9 cellular contexts compared by ENCODE assay signal in the genomic region with DNA sequence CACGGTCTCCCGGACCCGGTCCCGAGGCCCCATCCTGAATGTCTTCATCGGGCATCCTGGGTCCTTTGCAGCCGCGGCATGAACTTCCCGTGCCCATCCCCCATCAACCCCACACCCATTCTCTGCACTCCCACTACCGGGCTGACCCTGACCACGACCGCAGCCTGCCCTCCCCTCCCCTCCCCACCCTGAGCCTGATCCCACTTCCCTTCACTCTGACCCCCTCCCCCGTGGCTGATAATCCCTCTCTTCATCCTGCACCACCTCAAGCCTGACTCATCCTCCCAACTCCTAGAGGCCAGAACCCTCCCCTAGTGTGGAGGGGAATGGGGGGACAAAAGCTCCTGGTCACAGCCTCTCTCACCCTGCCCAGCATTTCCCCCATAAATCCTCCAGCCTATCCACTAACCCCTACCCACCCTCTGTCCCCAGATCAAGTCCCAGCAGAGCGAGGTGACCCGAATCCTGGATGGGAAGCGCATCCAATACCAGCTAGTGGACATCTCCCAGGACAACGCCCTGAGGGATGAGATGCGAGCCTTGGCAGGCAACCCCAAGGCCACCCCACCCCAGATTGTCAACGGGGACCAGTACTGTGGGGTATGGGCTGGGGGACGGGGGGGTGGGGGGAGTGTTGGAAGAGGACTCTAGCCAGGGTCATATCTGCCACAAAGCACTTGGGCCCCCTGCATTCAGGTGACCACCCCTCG. TPM values are rescaled to one million over a fixed set of nuclear protein-coding genes. Genes with fewer than 3 reads are reported as not detected.
DNase-seq lines count a peak whose midpoint lies in the region; ATAC-seq, FAIRE-seq and TF ChIP-seq lines count a peak whose summit lies in the region.
"Had no signal": no experiment of that assay in that cellular context is flagged by ENCODE, and none has a peak within 500 bp of the region (broad histone marks: within the 10 kb centered on the region; RNA-seq: fewer than 3 reads in every experiment).

No MANE protein-coding gene starts in this region.

- peak overlapping the region; percentile 100 for H2AK9ac ChIP-seq in IMR-90 (replicated peaks; ENCODE audit: low read depth, low read length, poor library complexity)

- H3K4me3 ChIP-seq in IMR-90 (ENCODE audit: insufficient read depth, low read depth, low read length) (peak overlapping the region; percentile 89), right cardiac atrium (ENCODE audit: low read length) (peak overlapping the region; percentile 57), skeletal muscle satellite cell (ENCODE audit: low read length) (peak overlapping the region; percentile 90)

- peak; percentile 3 for ATAC-seq in IMR-90 (ENCODE audit: low read depth)
- ATAC-seq in activated CD8-positive, alpha-beta T cell treated with anti-CD3 and anti-CD28 coated beads, Interleukin-2, amount 10 ng/mL, durations not matched to agents 7 days and 5 days, result no peak
- peak in 1 of 2 donors; percentile 0 for ATAC-seq in right cardiac atrium
- ATAC-seq in HG03354 (IDR thresholded peaks at IDR 0.05; ENCODE audit: poor library complexity, severe bottlenecking, unreplicated experiment), result no peak
- no peak for ATAC-seq in activated CD4-positive, CD25-positive, alpha-beta regulatory T cell treated with anti-CD3 and anti-CD28 coated beads, Interleukin-2, amount 50 U/mL, for 24 hours

- intact Hi-C loops in IMR-90 (cut with micrococcal nuclease), result no loop called here
- intact Hi-C loops in right cardiac atrium (cut with DNase I), result loop anchor here in 1 of 4 donors (5.0 kb wide), 1 partner anchor 37 kb away; a partner anchor contains a TSS

- POLR2A ChIA-PET in IMR-90 (lab: Charles Lee; ENCODE audit: unreplicated experiment), result no interaction called here
- POLR2A ChIA-PET in activated CD8-positive, alpha-beta T cell treated with anti-CD3 and anti-CD28 coated beads, Interleukin-2, amount 10 ng/mL, durations not matched to agents 7 days and 5 days (lab: Charles Lee), result interaction anchor here (0.6 to 19.5 kb wide), 6 partner anchors 9 to 152 kb away, joined by 3 to 409 read pairs (median 7); a partner anchor contains a TSS

- H2AK5ac ChIP-seq in IMR-90 (ENCODE audit: low read depth, low read length), result peak overlapping the region; percentile 99

- peak overlapping the region; percentile 79 to 88 for H4K8ac ChIP-seq in IMR-90 (ENCODE audit: low read depth in 2 of 2, low read length in 2 of 2)

- H3K56ac ChIP-seq in IMR-90 (ENCODE audit: extremely low read depth, insufficient read depth, low read length), result peak overlapping the region; percentile 67

- H4K5ac ChIP-seq in IMR-90 (ENCODE audit: low read depth, low read length), result peak overlapping the region; percentile 61

- peak; percentile 33 for DNase-seq in COLO829 (ENCODE audit: low spot score)
- DNase-seq in IMR-90, result peak; percentile 48
- DNase-seq in activated CD8-positive, alpha-beta T cell treated with anti-CD3 and anti-CD28 coated beads, Interleukin-2, amount 10 ng/mL, durations not matched to agents 7 days and 5 days, result peak; percentile 60
- no peak for DNase-seq in right cardiac atrium
- no peak for DNase-seq in GM12891 (ENCODE audit: insufficient read length, low spot score)

- peaks cover 51% of the 10 kb centered on the region for H3K9me1 ChIP-seq in IMR-90 (ENCODE audit: insufficient read depth, low read length)

- H4K91ac ChIP-seq in IMR-90 (ENCODE audit: insufficient read depth, low read depth, low read length), result peak overlapping the region; percentile 95

- H3K4me2 ChIP-seq in IMR-90 (ENCODE audit: low read depth, low read length) (peak overlapping the region; percentile 96), skeletal muscle satellite cell (ENCODE audit: low read length) (peak overlapping the region; percentile 95)

- peaks cover 85% of the 10 kb centered on the region for H3K36me3 Mint-ChIP-seq in activated CD8-positive, alpha-beta T cell treated with anti-CD3 and anti-CD28 coated beads, Interleukin-2, amount 10 ng/mL, durations not matched to agents 7 days and 5 days (ENCODE audit: low read depth)

- TF ChIP-seq CTCF in IMR-90 (conservative IDR thresholded peaks at IDR 0.05; ENCODE audit: low read depth, low read length), result no peak

- BruUV-seq in IMR-90 (replicated peaks; lab: Mats Ljungman, UMichigan), result no TSS peak

- H3K14ac ChIP-seq in IMR-90 (replicated peaks; ENCODE audit: low read depth, low read length), result peak overlapping the region; percentile 98

- H2BK5ac ChIP-seq in IMR-90 (ENCODE audit: low read depth, low read length, poor library complexity, severe bottlenecking), result peak overlapping the region; percentile 98

- H3K27ac ChIP-seq in IMR-90 (ENCODE audit: insufficient read depth, low read length) (peak overlapping the region; percentile 95), right cardiac atrium (ENCODE audit: low read length) (peak overlapping the region; percentile 77)

- peaks cover 25 to 73% of the 10 kb centered on the region in 2 experiments for H3K79me1 ChIP-seq in IMR-90 (ENCODE audit: low read depth in 1 of 2, low read length in 2 of 2)

- H2AFZ ChIP-seq in IMR-90 (replicated peaks; ENCODE audit: low read length, poor library complexity), result peak overlapping the region; percentile 94

- dilution Hi-C loops in IMR-90 (cut with HindIII; ENCODE audit: low sequenced_read_pairs, unreplicated experiment), result no loop called here

- H3K4me1 ChIP-seq in IMR-90 (ENCODE audit: control insufficient read depth, insufficient read depth, low read length) (peaks cover 68% of the 10 kb centered on the region), right cardiac atrium (ENCODE audit: control insufficient read depth, insufficient read depth, low read length) (peaks cover 16% of the 10 kb centered on the region), skeletal muscle satellite cell (ENCODE audit: control insufficient read depth, insufficient read depth, low read length) (peaks cover 89% of the 10 kb centered on the region)

- peak overlapping the region; percentile 57; the same call in 1 of the 3 replicates for H2BK15ac ChIP-seq in IMR-90 (ENCODE audit: low read depth, low read length)

- peaks cover 24% of the 10 kb centered on the region for H3K36me3 ChIP-seq in IMR-90 (ENCODE audit: control insufficient read depth, insufficient read depth, low read length)
- peaks cover 41% of the 10 kb centered on the region for H3K36me3 ChIP-seq in skeletal muscle satellite cell (ENCODE audit: insufficient read depth, low read length)

- no peak for TF ChIP-seq RAD21 in IMR-90 (IDR thresholded peaks at IDR 0.05; ENCODE audit: low read length)

- H3K4ac ChIP-seq in IMR-90 (ENCODE audit: low read depth, low read length), result peak overlapping the region; percentile 98

- CTCF ChIA-PET in IMR-90 (lab: Yijun Ruan, JAX), result interaction anchor here (0.6 to 0.7 kb wide), 3 partner anchors 41 to 1504 kb away, joined by 3 to 5 read pairs (median 3); a partner anchor contains a TSS
- CTCF ChIA-PET in activated CD8-positive, alpha-beta T cell treated with anti-CD3 and anti-CD28 coated beads, Interleukin-2, amount 10 ng/mL, durations not matched to agents 7 days and 5 days (lab: Charles Lee), result interaction anchor here (0.8 to 9.1 kb wide), 10 partner anchors 8 to 115 kb away, joined by 3 to 206 read pairs (median 7); a partner anchor contains a TSS

- H3K9ac ChIP-seq in IMR-90 (ENCODE audit: low read depth, low read length) (peak overlapping the region; percentile 96), skeletal muscle satellite cell (ENCODE audit: low read depth, low read length) (peak overlapping the region; percentile 89)

- H3K4me3 Mint-ChIP-seq in activated CD8-positive, alpha-beta T cell treated with anti-CD3 and anti-CD28 coated beads, Interleukin-2, amount 10 ng/mL, durations not matched to agents 7 days and 5 days, result peak overlapping the region; percentile 89

- peak overlapping the region; percentile 96 for H3K27ac Mint-ChIP-seq in activated CD8-positive, alpha-beta T cell treated with anti-CD3 and anti-CD28 coated beads, Interleukin-2, amount 10 ng/mL, durations not matched to agents 7 days and 5 days

- H4K20me1 ChIP-seq in IMR-90 (ENCODE audit: insufficient read depth, low read length), result peaks cover 51% of the 10 kb centered on the region

- no peaks in the 10 kb centered on the region for H3K9me3 Mint-ChIP-seq in activated CD8-positive, alpha-beta T cell treated with anti-CD3 and anti-CD28 coated beads, Interleukin-2, amount 10 ng/mL, durations not matched to agents 7 days and 5 days (ENCODE audit: insufficient read depth)

- no peak for TF ChIP-seq POLR2A in IMR-90 (IDR thresholded peaks at IDR 0.05; ENCODE audit: low read depth, low read length)
- no peak for TF ChIP-seq POLR2A in GM12891 (IDR thresholded peaks at IDR 0.05; ENCODE audit: low read depth, low read length)

- peak overlapping the region; percentile 82 for H3K23ac ChIP-seq in IMR-90 (ENCODE audit: low read depth, low read length)

- peak overlapping the region; percentile 75 for H3K18ac ChIP-seq in IMR-90 (ENCODE audit: low read depth, low read length)

- peak overlapping the region; percentile 77 for H2BK120ac ChIP-seq in IMR-90 (ENCODE audit: low read depth, low read length)

- in situ Hi-C loops in IMR-90 (cut with MboI; ENCODE audit: low sequenced_read_pairs), result no loop called here

- FAIRE-seq in GM12891 (lab: Jason Lieb, UNC), result no peak

- no peaks in the 10 kb centered on the region for H3K9me3 ChIP-seq in IMR-90 (ENCODE audit: control insufficient read depth, insufficient read depth, low read length)
- H3K9me3 ChIP-seq in right cardiac atrium (ENCODE audit: control insufficient read depth, low read length), result no peaks in the 10 kb centered on the region
- no peaks in the 10 kb centered on the region for H3K9me3 ChIP-seq in skeletal muscle satellite cell (replicated peaks; ENCODE audit: low read length)

- peaks cover 86% of the 10 kb centered on the region for H3K4me1 Mint-ChIP-seq in activated CD8-positive, alpha-beta T cell treated with anti-CD3 and anti-CD28 coated beads, Interleukin-2, amount 10 ng/mL, durations not matched to agents 7 days and 5 days (ENCODE audit: low read depth)

- 3% methylated on average over 8 of the region's 20 CpGs; no CpG with 5 or more reads in 1 of the 2 experiments for WGBS in IMR-90 (ENCODE audit: extremely low coverage in 2 of 2, insufficient read length in 1 of 2), 2 experiments
- WGBS in right cardiac atrium, result 29% methylated on average over 20 of the region's 20 CpGs

- H3K27me3 ChIP-seq in IMR-90 (ENCODE audit: control insufficient read depth, insufficient read depth, low read length), result no peaks in the 10 kb centered on the region
- no peaks in the 10 kb centered on the region for H3K27me3 ChIP-seq in right cardiac atrium (ENCODE audit: control insufficient read depth, insufficient read depth)
- no peaks in the 10 kb centered on the region for H3K27me3 ChIP-seq in skeletal muscle satellite cell (ENCODE audit: control insufficient read depth, insufficient read depth, low read length)

- no peaks in the 10 kb centered on the region for H3K27me3 Mint-ChIP-seq in activated CD8-positive, alpha-beta T cell treated with anti-CD3 and anti-CD28 coated beads, Interleukin-2, amount 10 ng/mL, durations not matched to agents 7 days and 5 days (ENCODE audit: low read depth)

- H2BK20ac ChIP-seq in IMR-90 (ENCODE audit: low read depth, low read length), result no peak overlapping the region

RNA-seq across cellular contexts. Expression of a gene that starts 0.6 kb away (rescaled TPM):
- total RNA-seq in IMR-90 (2012; rRNA removed) (32.2 and 35.0 TPM in 2 replicates), right cardiac atrium (10 to 100 TPM; 28.9 to 71.3 (median 51.1) TPM)
- polyA plus RNA-seq in IMR-90 (2012; rRNA removed) (483 and 565 TPM in 2 replicates), right cardiac atrium (41.9 TPM)
- 551 and 581 TPM in 2 replicates for polyA plus RNA-seq in IMR-90 (2012; cell fraction: cytosol; rRNA removed)
- polyA plus RNA-seq in IMR-90 (2012; cell fraction: nucleus; rRNA removed; ENCODE audit: low replicate concordance), result 124 and 136 TPM in 2 replicates
- 100 to 1,000 TPM; 795 to 814 TPM for total RNA-seq in activated CD8-positive, alpha-beta T cell treated with anti-CD3 and anti-CD28 coated beads, Interleukin-2, amount 10 ng/mL, durations not matched to agents 7 days and 5 days
- total RNA-seq in skeletal muscle satellite cell (2012; rRNA removed), result 36.2 and 43.2 TPM in 2 replicates
- 92.2 TPM for polyA plus RNA-seq in GM12891 (2012; ENCODE audit: low read depth, missing spikeins)

RNA-seq across cellular contexts. Expression of a gene that starts 25.9 kb away (rescaled TPM):
- total RNA-seq in IMR-90 (2012; rRNA removed), result 3.6 and 5.2 TPM in 2 replicates
- polyA plus RNA-seq in IMR-90 (2012; rRNA removed), result 17.0 and 18.4 TPM in 2 replicates
- 10.1 and 13.9 TPM in 2 replicates for polyA plus RNA-seq in IMR-90 (2012; cell fraction: cytosol; rRNA removed)
- 151 and 169 TPM in 2 replicates for polyA plus RNA-seq in IMR-90 (2012; cell fraction: nucleus; rRNA removed; ENCODE audit: low replicate concordance)
- total RNA-seq in activated CD8-positive, alpha-beta T cell treated with anti-CD3 and anti-CD28 coated beads, Interleukin-2, amount 10 ng/mL, durations not matched to agents 7 days and 5 days, result 10 to 100 TPM; 34.4 to 40.9 TPM
- 10 to 100 TPM; 13.7 to 18.5 (median 16.0) TPM for total RNA-seq in right cardiac atrium
- polyA plus RNA-seq in right cardiac atrium, result 13.3 TPM
- total RNA-seq in skeletal muscle satellite cell (2012; rRNA removed), result 2.8 TPM in 2 replicates
- 12.8 TPM for polyA plus RNA-seq in GM12891 (2012; ENCODE audit: low read depth, missing spikeins)

RNA-seq across cellular contexts. Expression of a gene that starts 37.3 kb away (rescaled TPM):
- total RNA-seq in IMR-90 (2012; rRNA removed), result not detected in 2 replicates
- 1.3 and 1.6 TPM in 2 replicates for polyA plus RNA-seq in IMR-90 (2012; rRNA removed)
- 0.30 TPM in 1 of 2 replicates, not detected in the other for polyA plus RNA-seq in IMR-90 (2012; cell fraction: cytosol; rRNA removed)
- 0.36 TPM in 1 of 2 replicates, not detected in the other for polyA plus RNA-seq in IMR-90 (2012; cell fraction: nucleus; rRNA removed; ENCODE audit: low replicate concordance)
- total RNA-seq in activated CD8-positive, alpha-beta T cell treated with anti-CD3 and anti-CD28 coated beads, Interleukin-2, amount 10 ng/mL, durations not matched to agents 7 days and 5 days, result 1,000 to 10,000 TPM; 1,112 to 1,180 TPM
- 1 to 10 TPM; 1.8 to 5.7 (median 4.1) TPM for total RNA-seq in right cardiac atrium
- polyA plus RNA-seq in right cardiac atrium, result 4.5 TPM
- not detected in 2 replicates for total RNA-seq in skeletal muscle satellite cell (2012; rRNA removed)
- polyA plus RNA-seq in GM12891 (2012; ENCODE audit: low read depth, missing spikeins), result 874 TPM
- total RNA-seq: SK-MEL-5 had no signal

RNA-seq across cellular contexts. Expression of a gene that starts 46.5 kb away (rescaled TPM):
- total RNA-seq in IMR-90 (2012; rRNA removed) (11.1 and 11.5 TPM in 2 replicates), right cardiac atrium (10 to 100 TPM; 18.9 to 56.2 (median 32.9) TPM)
- polyA plus RNA-seq in IMR-90 (2012; rRNA removed) (11.2 and 11.8 TPM in 2 replicates), right cardiac atrium (20.7 TPM)
- polyA plus RNA-seq in IMR-90 (2012; cell fraction: cytosol; rRNA removed), result 4.2 and 4.4 TPM in 2 replicates
- polyA plus RNA-seq in IMR-90 (2012; cell fraction: nucleus; rRNA removed; ENCODE audit: low replicate concordance), result 19.2 and 30.7 TPM in 2 replicates
- 10 to 100 TPM; 48.7 to 49.1 TPM for total RNA-seq in activated CD8-positive, alpha-beta T cell treated with anti-CD3 and anti-CD28 coated beads, Interleukin-2, amount 10 ng/mL, durations not matched to agents 7 days and 5 days
- total RNA-seq in skeletal muscle satellite cell (2012; rRNA removed), result 6.3 and 8.3 TPM in 2 replicates
- polyA plus RNA-seq in GM12891 (2012; ENCODE audit: low read depth, missing spikeins), result 7.4 TPM

Comparison
In these comparisons a context has a peak if more than half of its experiments do, and no peak if none do; other contexts are left out.
1. DNase-seq: peak in COLO829 (single experiment), IMR-90 (single experiment) and activated CD8-positive, alpha-beta T cell treated with anti-CD3 and anti-CD28 coated beads, Interleukin-2, amount 10 ng/mL, durations not matched to agents 7 days and 5 days (single experiment); none in right cardiac atrium (0 of 3) and GM12891 (single experiment).
2. RNA of a gene that starts 0.6 kb away (total RNA-seq): 795 to 814 TPM in activated CD8-positive, alpha-beta T cell treated with anti-CD3 and anti-CD28 coated beads, Interleukin-2, amount 10 ng/mL, durations not matched to agents 7 days and 5 days; 28.9 to 71.3 TPM in right cardiac atrium and 32.2 to 35.0 TPM in IMR-90; every median in the first group is over 10 times any median in the second.
3. RNA of a gene that starts 37.3 kb away (total RNA-seq): 1,112 to 1,180 TPM in activated CD8-positive, alpha-beta T cell treated with anti-CD3 and anti-CD28 coated beads, Interleukin-2, amount 10 ng/mL, durations not matched to agents 7 days and 5 days; 1.8 to 5.7 TPM in right cardiac atrium and not detected in IMR-90; every median in the first group is over 100 times any median in the second.
4. Peak in every context shown above with its lines, with median percentiles within 50 percentile points of each other: H3K4me3 ChIP-seq.